In genomic region chr20:53900380-53900999, GRCh38 we compare ENCODE assay signal across 9 cellular contexts.
DNase-seq lines count a peak whose midpoint lies in the region; ATAC-seq and TF ChIP-seq lines count a peak whose summit lies in the region.
"Had no signal": no experiment of that assay in that cellular context is flagged by ENCODE, and none has a peak within 500 bp of the region (broad histone marks: within the 10 kb centered on the region; RNA-seq: fewer than 3 reads in every experiment).

No MANE protein-coding gene starts in this region.

- H3K9me3 Mint-ChIP-seq in T-helper 1 cell treated with Interleukin-12 subunit alpha and Interleukin-12 subunit beta and Interleukin-4 antibody, amounts not matched to agents 30 μg/mL and 1 μg/mL, for 36 hours, result peaks cover 4% of the 10 kb centered on the region

- H3K27me3 ChIP-seq in kidney epithelial cell (ENCODE audit: control insufficient read depth, insufficient read depth, low read length) (no peaks in the 10 kb centered on the region), thoracic aorta (replicated peaks; ENCODE audit: insufficient read depth) (no peaks in the 10 kb centered on the region), ovary (no peaks in the 10 kb centered on the region)

- peak overlapping the region; percentile 31 for H3K27ac Mint-ChIP-seq in T-helper 1 cell treated with Interleukin-12 subunit alpha and Interleukin-12 subunit beta and Interleukin-4 antibody, amounts not matched to agents 30 μg/mL and 1 μg/mL, for 36 hours

- H3K4me3 Mint-ChIP-seq in T-helper 1 cell treated with Interleukin-12 subunit alpha and Interleukin-12 subunit beta and Interleukin-4 antibody, amounts not matched to agents 30 μg/mL and 1 μg/mL, for 36 hours, result no peak overlapping the region

- 53 to 77% (median 74%) methylated on average over 4 of the region's 4 CpGs for WGBS in ovary, 3 donors

- DNase-seq in T-helper 1 cell (no peak), amniotic epithelial cell (ENCODE audit: low read depth) (peak; percentile 83), kidney epithelial cell (ENCODE audit: low read depth) (peak; percentile 67), thoracic aorta (ENCODE audit: low spot score) (no peak), NCI-H1092 treated with DMSO at 0.1 percent for 48 hours (lab: John Stamatoyannopoulos, UW) (no peak), ovary (no peak), NK-92 (lab: John Stamatoyannopoulos, UW; ENCODE audit: unreplicated experiment) (no peak)

- H3K9me3 ChIP-seq in thoracic aorta (no peaks in the 10 kb centered on the region), ovary (no peaks in the 10 kb centered on the region)

- TF ChIP-seq EP300 in ovary (IDR thresholded peaks at IDR 0.05), result no peak

- H3K27ac ChIP-seq in thoracic aorta (peak overlapping the region; percentile 49 to 73), ovary (no peak overlapping the region)
- H3K27ac ChIP-seq: 22Rv1 had no signal

- peak; percentile 66 for ATAC-seq in thoracic aorta (ENCODE audit: insufficient number of reproducible peaks, low FRiP score, low read depth)

- H3K36me3 Mint-ChIP-seq in T-helper 1 cell treated with Interleukin-12 subunit alpha and Interleukin-12 subunit beta and Interleukin-4 antibody, amounts not matched to agents 30 μg/mL and 1 μg/mL, for 36 hours (ENCODE audit: low read depth), result peaks cover 2% of the 10 kb centered on the region

- H3K4me3 ChIP-seq in kidney epithelial cell (ENCODE audit: low read depth, low read length) (no peak overlapping the region), thoracic aorta (peak overlapping the region; percentile 6), ovary (no peak overlapping the region)

- H3K36me3 ChIP-seq in kidney epithelial cell (ENCODE audit: control insufficient read depth, insufficient read depth, low read length) (no peaks in the 10 kb centered on the region), thoracic aorta (no peaks in the 10 kb centered on the region), ovary (no peaks in the 10 kb centered on the region)

- H3K27me3 Mint-ChIP-seq in T-helper 1 cell treated with Interleukin-12 subunit alpha and Interleukin-12 subunit beta and Interleukin-4 antibody, amounts not matched to agents 30 μg/mL and 1 μg/mL, for 36 hours (ENCODE audit: low read depth), result no peaks in the 10 kb centered on the region

- TF ChIP-seq CTCF in kidney epithelial cell (IDR thresholded peaks at IDR 0.05; ENCODE audit: insufficient read depth, low read length, poor library complexity, severe bottlenecking) (no peak), thoracic aorta (IDR thresholded peaks at IDR 0.05) (no peak), ovary (IDR thresholded peaks at IDR 0.05) (no peak)

- no peak for TF ChIP-seq POLR2A in ovary (IDR thresholded peaks at IDR 0.05)

- H3K4me1 Mint-ChIP-seq in T-helper 1 cell treated with Interleukin-12 subunit alpha and Interleukin-12 subunit beta and Interleukin-4 antibody, amounts not matched to agents 30 μg/mL and 1 μg/mL, for 36 hours (ENCODE audit: low read depth), result peaks cover 41% of the 10 kb centered on the region

- H3K4me1 ChIP-seq in thoracic aorta (ENCODE audit: control insufficient read depth in 1 of 2, low read depth in 2 of 2), result peaks cover 18 to 37% of the 10 kb centered on the region in 2 donors
- no peaks in the 10 kb centered on the region for H3K4me1 ChIP-seq in ovary (ENCODE audit: insufficient read depth)

- intact Hi-C loops in ovary (cut with DNase I), result no loop called here

Comparison
In these comparisons a context has a peak if more than half of its experiments do, and no peak if none do; other contexts are left out.
1. DNase-seq: peak in amniotic epithelial cell (single experiment) and kidney epithelial cell (single experiment); none in T-helper 1 cell (0 of 5), thoracic aorta (single experiment), NCI-H1092 treated with DMSO at 0.1 percent for 48 hours (single experiment), ovary (0 of 5) and NK-92 (single experiment).
2. H3K27ac ChIP-seq: peak in thoracic aorta (2 of 2); none in ovary (0 of 2).